ENCODE assay signal across 24 cellular contexts in genomic region chr6:168648730-168649129, GRCh38.
DNase-seq lines count a peak whose midpoint lies in the region; ATAC-seq, FAIRE-seq and TF ChIP-seq lines count a peak whose summit lies in the region.
"Had no signal": no experiment of that assay in that cellular context is flagged by ENCODE, and none has a peak within 500 bp of the region (broad histone marks: within the 10 kb centered on the region; RNA-seq: fewer than 3 reads in every experiment).

No MANE protein-coding gene starts in this region.

- peaks cover 9% of the 10 kb centered on the region for H3K27me3 Mint-ChIP-seq in GM23338 (ENCODE audit: insufficient read depth, low read depth, poor library complexity)
- H3K27me3 Mint-ChIP-seq in osteocyte (ENCODE audit: unreplicated experiment) = peaks cover 19% of the 10 kb centered on the region
- H3K27me3 Mint-ChIP-seq: activated CD4-positive, alpha-beta T cell treated with anti-CD3 and anti-CD28 coated beads, Interleukin-2, amount 10 ng/mL, durations not matched to agents 7 days and 5 days had no signal

- ATAC-seq in A549 = 0 out of 6 replicates have a peak, but pooled peaks of 1 of the 2 experiments have one; percentile 19
- peak; percentile 14; the same call in 1 of the 3 replicates for ATAC-seq in GM23338
- ATAC-seq: activated T-helper 17 cell treated with anti-CD3 and anti-CD28 coated beads, Interleukin-2, amount 50 U/mL, for 72 hours; CD8-positive, alpha-beta T cell; left colon had no signal

- intact Hi-C loops in breast epithelium (cut with DNase I; ENCODE audit: low total_unique reads) = no loop called here

- POLR2A ChIA-PET in A549 (lab: Yijun Ruan, JAX) = no interaction called here

- DNase-seq in A549 (ENCODE audit: low read depth in 1 of 2, low spot score in 1 of 2) (no peak), GM23338 (ENCODE audit: low spot score) (no peak), breast epithelium (ENCODE audit: low spot score in 2 of 2) (no peak), osteocyte (ENCODE audit: extremely low spot score, unreplicated experiment) (no peak), DMS53 (lab: John Stamatoyannopoulos, UW) (no peak), ecto neural progenitor cell (ENCODE audit: low spot score) (no peak), DMS79 treated with DMSO at 0.1 percent for 48 hours (lab: John Stamatoyannopoulos, UW) (no peak), NOMO-1 treated with DMSO at 0.1 percent for 48 hours (lab: John Stamatoyannopoulos, UW; ENCODE audit: unreplicated experiment) (no peak)
- DNase-seq: activated CD4-positive, alpha-beta T cell treated with anti-CD3 and anti-CD28 coated beads, Interleukin-2, amount 10 ng/mL, durations not matched to agents 7 days and 5 days; activated naive CD8-positive, alpha-beta T cell treated with anti-CD3 and anti-CD28 coated beads for 36 hours; CD8-positive, alpha-beta T cell; GOT3; Karpas-422; left colon; NCI-H2029; NCI-H510A; NK-92 treated with Interleukin-12 subunit alpha and Interleukin-12 subunit beta, amount 100 ng/mL, for 24 hours; psoas muscle; stimulated activated CD4-positive, alpha-beta T cell treated with anti-CD3 and anti-CD28 coated beads, Interleukin-12 subunit alpha, Interleukin-12 subunit beta, amount 100 ng/mL, for 4 hours had no signal

- H3K79me2 ChIP-seq in GM23338 (replicated peaks; ENCODE audit: insufficient read depth) = no peaks in the 10 kb centered on the region

- H3K27ac ChIP-seq in A549 (no peak overlapping the region), GM23338 (ENCODE audit: low read depth) (no peak overlapping the region), breast epithelium (peak overlapping the region; percentile 21 to 25)
- H3K27ac ChIP-seq: body of pancreas, neural progenitor cell, psoas muscle had no signal

- H3K27ac Mint-ChIP-seq in GM23338 (no peak overlapping the region), osteocyte (ENCODE audit: unreplicated experiment) (no peak overlapping the region)
- H3K27ac Mint-ChIP-seq: activated CD4-positive, alpha-beta T cell treated with anti-CD3 and anti-CD28 coated beads, Interleukin-2, amount 10 ng/mL, durations not matched to agents 7 days and 5 days; activated naive CD8-positive, alpha-beta T cell treated with anti-CD3 and anti-CD28 coated beads for 36 hours; activated T-helper 17 cell treated with anti-CD3 and anti-CD28 coated beads, Interleukin-2, amount 50 U/mL, for 72 hours; CD8-positive, alpha-beta T cell; neural progenitor cell; T-helper 1 cell treated with Interleukin-12 subunit alpha and Interleukin-12 subunit beta and Interleukin-4 antibody, amounts not matched to agents 30 μg/mL and 1 μg/mL, for 36 hours had no signal

- peaks cover 30% of the 10 kb centered on the region for H3K4me1 Mint-ChIP-seq in GM23338
- H3K4me1 Mint-ChIP-seq in osteocyte (ENCODE audit: unreplicated experiment) = peaks cover 19% of the 10 kb centered on the region
- H3K4me1 Mint-ChIP-seq: activated CD4-positive, alpha-beta T cell treated with anti-CD3 and anti-CD28 coated beads, Interleukin-2, amount 10 ng/mL, durations not matched to agents 7 days and 5 days; activated naive CD8-positive, alpha-beta T cell treated with anti-CD3 and anti-CD28 coated beads for 36 hours; activated T-helper 17 cell treated with anti-CD3 and anti-CD28 coated beads, Interleukin-2, amount 50 U/mL, for 72 hours had no signal

- WGBS in A549 (ENCODE audit: missing lambda C conversion rate) = 28% methylated on average over 4 of the region's 14 CpGs

- TF ChIP-seq POLR2A in A549 (IDR thresholded peaks at IDR 0.05; ENCODE audit: low read length) (no peak), breast epithelium (IDR thresholded peaks at IDR 0.05) (no peak)

- TF ChIP-seq RAD21 in A549 (conservative IDR thresholded peaks at IDR 0.05 in 1 of 2, IDR thresholded peaks at IDR 0.05 in 1 of 2) = no peak

- H2AFZ ChIP-seq in GM23338 = no peak overlapping the region
- H2AFZ ChIP-seq: neural progenitor cell had no signal

- H3K4me3 Mint-ChIP-seq in GM23338 (no peak overlapping the region), osteocyte (ENCODE audit: unreplicated experiment) (peak overlapping the region; percentile 38)
- H3K4me3 Mint-ChIP-seq: activated CD4-positive, alpha-beta T cell treated with anti-CD3 and anti-CD28 coated beads, Interleukin-2, amount 10 ng/mL, durations not matched to agents 7 days and 5 days; activated naive CD8-positive, alpha-beta T cell treated with anti-CD3 and anti-CD28 coated beads for 36 hours; activated T-helper 17 cell treated with anti-CD3 and anti-CD28 coated beads, Interleukin-2, amount 50 U/mL, for 72 hours; CD8-positive, alpha-beta T cell; neural progenitor cell; T-helper 1 cell treated with Interleukin-12 subunit alpha and Interleukin-12 subunit beta and Interleukin-4 antibody, amounts not matched to agents 30 μg/mL and 1 μg/mL, for 36 hours had no signal

- TF ChIP-seq EP300 in A549 (IDR thresholded peaks at IDR 0.05) = no peak

- H3K9me2 ChIP-seq in GM23338 (ENCODE audit: insufficient read depth) = no peaks in the 10 kb centered on the region

- H3K36me3 ChIP-seq in GM23338 (ENCODE audit: insufficient read depth) (no peaks in the 10 kb centered on the region), breast epithelium (no peaks in the 10 kb centered on the region)
- H3K36me3 ChIP-seq: neural progenitor cell had no signal

- CTCF ChIA-PET in A549 (lab: Yijun Ruan, JAX) = no interaction called here

- H3K4me1 ChIP-seq in A549 (no peaks in the 10 kb centered on the region), GM23338 (ENCODE audit: insufficient read depth) (peaks cover 9% of the 10 kb centered on the region; the same call in 1 of the 2 replicates), breast epithelium (peaks cover 0 to 7% of the 10 kb centered on the region in 2 donors)
- H3K4me1 ChIP-seq: neural progenitor cell, psoas muscle had no signal

- no peaks in the 10 kb centered on the region for H4K20me1 ChIP-seq in GM23338 (replicated peaks; ENCODE audit: insufficient read depth)

- TF ChIP-seq CTCF in A549 (IDR thresholded peaks at IDR 0.05) (no peak), GM23338 (conservative IDR thresholded peaks at IDR 0.05; ENCODE audit: low read depth in 2 of 2) (no peak), breast epithelium (IDR thresholded peaks at IDR 0.05) (no peak), osteocyte (IDR thresholded peaks at IDR 0.05) (no peak)

- H3K4me3 ChIP-seq in A549 (no peak overlapping the region), GM23338 (no peak overlapping the region), breast epithelium (peak overlapping the region; percentile 7 to 50 (median 22))
- H3K4me3 ChIP-seq: body of pancreas, neural progenitor cell, psoas muscle had no signal

- H3F3A ChIP-seq in GM23338 (replicated peaks; ENCODE audit: low read depth) = no peaks in the 10 kb centered on the region

- no peak for FAIRE-seq in A549 (lab: Jason Lieb, UNC)
- FAIRE-seq: HTR-8/SVneo had no signal

- H3K4me2 ChIP-seq in A549 (peak overlapping the region; percentile 38; the same call in 1 of the 3 replicates), GM23338 (no peak overlapping the region)
- H3K4me2 ChIP-seq: neural progenitor cell had no signal

- H3K36me3 Mint-ChIP-seq in GM23338 (ENCODE audit: low read depth) (peaks cover 4% of the 10 kb centered on the region; the same call in 2 of the 3 replicates), osteocyte (ENCODE audit: unreplicated experiment) (no peaks in the 10 kb centered on the region)
- H3K36me3 Mint-ChIP-seq: activated naive CD8-positive, alpha-beta T cell treated with anti-CD3 and anti-CD28 coated beads for 36 hours; CD8-positive, alpha-beta T cell; neural progenitor cell had no signal

- H3K27me3 ChIP-seq in GM23338 (ENCODE audit: insufficient read depth) (no peaks in the 10 kb centered on the region), breast epithelium (no peaks in the 10 kb centered on the region)
- H3K27me3 ChIP-seq: body of pancreas, neural progenitor cell had no signal

- H3K9me3 ChIP-seq in A549 = no peaks in the 10 kb centered on the region
- H3K9me3 ChIP-seq in breast epithelium = no peaks in the 10 kb centered on the region
- H3K9me3 ChIP-seq: body of pancreas, psoas muscle had no signal

- H3K9me3 Mint-ChIP-seq in GM23338 (no peaks in the 10 kb centered on the region), osteocyte (ENCODE audit: unreplicated experiment) (no peaks in the 10 kb centered on the region)
- H3K9me3 Mint-ChIP-seq: activated CD4-positive, alpha-beta T cell treated with anti-CD3 and anti-CD28 coated beads, Interleukin-2, amount 10 ng/mL, durations not matched to agents 7 days and 5 days; activated naive CD8-positive, alpha-beta T cell treated with anti-CD3 and anti-CD28 coated beads for 36 hours; activated T-helper 17 cell treated with anti-CD3 and anti-CD28 coated beads, Interleukin-2, amount 50 U/mL, for 72 hours; CD8-positive, alpha-beta T cell; neural progenitor cell; T-helper 1 cell treated with Interleukin-12 subunit alpha and Interleukin-12 subunit beta and Interleukin-4 antibody, amounts not matched to agents 30 μg/mL and 1 μg/mL, for 36 hours had no signal

TF ChIP-seq in A549, 52 proteins besides CTCF, POLR2A, EP300 and RAD21:
- TF ChIP-seq RARB (CRISPR knock-in tag; IDR thresholded peaks at IDR 0.05) (no peak), HOXB13 (CRISPR knock-in tag; IDR thresholded peaks at IDR 0.05; ENCODE audit: low read depth) (no peak), TP53 (CRISPR knock-in tag; IDR thresholded peaks at IDR 0.05) (no peak), ZFP36 (IDR thresholded peaks at IDR 0.05; ENCODE audit: borderline replicate concordance, partially characterized antibody) (no peak), CHD4 (IDR thresholded peaks at IDR 0.05; ENCODE audit: borderline replicate concordance) (no peak)

TF ChIP-seq in GM23338, 12 proteins besides CTCF, POLR2A, EP300 and RAD21 (continues in another document):
- TF ChIP-seq ETS1 (IDR thresholded peaks at IDR 0.05) (no peak), STAT1 (IDR thresholded peaks at IDR 0.05; ENCODE audit: unreplicated experiment) (no peak), NANOG (IDR thresholded peaks at IDR 0.05; ENCODE audit: borderline replicate concordance) (no peak)

Comparison
In these comparisons a context has a peak if more than half of its experiments do, and no peak if none do; other contexts are left out.
1. H3K27ac ChIP-seq: peak in breast epithelium (2 of 2); none in A549 (0 of 2) and GM23338 (single experiment).
2. H3K4me3 ChIP-seq: peak in breast epithelium (3 of 3); none in A549 (single experiment) and GM23338 (single experiment).